In genomic region chr5:179343902-179344300, GRCh38 we compare ENCODE assay signal across 9 cellular contexts. TPM values are rescaled to one million over a fixed set of nuclear protein-coding genes. Genes with fewer than 3 reads are reported as not detected.
DNase-seq lines count a peak whose midpoint lies in the region; ATAC-seq and TF ChIP-seq lines count a peak whose summit lies in the region.
"Had no signal": no experiment of that assay in that cellular context is flagged by ENCODE, and none has a peak within 500 bp of the region (broad histone marks: within the 10 kb centered on the region; RNA-seq: fewer than 3 reads in every experiment).

No MANE protein-coding gene starts in this region.

- H3K79me2 ChIP-seq in neural cell (replicated peaks; ENCODE audit: insufficient read depth, low read length): no peaks in the 10 kb centered on the region

- H3K9me3 ChIP-seq in esophagus muscularis mucosa: no peaks in the 10 kb centered on the region
- no peaks in the 10 kb centered on the region for H3K9me3 ChIP-seq in neural cell (ENCODE audit: low read length)

- 10% methylated on average over 2 of the region's 40 CpGs for WGBS in esophagus muscularis mucosa

- no peaks in the 10 kb centered on the region for H4K20me1 ChIP-seq in neural cell (ENCODE audit: insufficient read depth)

- intact Hi-C loops in esophagus muscularis mucosa (cut with DNase I): loop anchor here (1.0 to 5.0 kb wide), 2 partner anchors 148 to 176 kb away; no protein-coding TSS in a partner anchor

- H3K9me2 ChIP-seq in neural cell (ENCODE audit: insufficient read depth, low read length): no peaks in the 10 kb centered on the region

- ATAC-seq in HG02759 (IDR thresholded peaks at IDR 0.05; ENCODE audit: unreplicated experiment) (no peak), HG02623 (IDR thresholded peaks at IDR 0.05; ENCODE audit: unreplicated experiment) (no peak)

- no peak for DNase-seq in BJ (ENCODE audit: low read depth)
- DNase-seq in Kasumi-1 (lab: John Stamatoyannopoulos, UW): peak; percentile 5 to 7
- no peak for DNase-seq in esophagus muscularis mucosa (ENCODE audit: extremely low spot score)
- DNase-seq in NCI-H1436 (lab: John Stamatoyannopoulos, UW): no peak
- DNase-seq in HuH-7.5 (ENCODE audit: low spot score): no peak

- CTCF ChIA-PET in BJ (lab: Yijun Ruan, JAX): interaction anchor here (0.7 to 4.6 kb wide), 17 partner anchors 9 to 177 kb away, joined by 3 to 75 read pairs (median 7); no protein-coding TSS in a partner anchor

- TF ChIP-seq EP300 in esophagus muscularis mucosa (IDR thresholded peaks at IDR 0.05) (no peak), neural cell (conservative IDR thresholded peaks at IDR 0.05; ENCODE audit: poor library complexity, severe bottlenecking) (no peak)

- peak overlapping the region; percentile 77 for H3K4me3 ChIP-seq in BJ (ENCODE audit: low read depth, low read length)
- peak overlapping the region; percentile 71 to 80 (median 77) for H3K4me3 ChIP-seq in esophagus muscularis mucosa
- H3K4me3 ChIP-seq in neural cell (ENCODE audit: low read length): peak overlapping the region; percentile 75

- 0 out of 2 replicates have a peak, but pooled peaks cover 3% of the 10 kb centered on the region for H3K27me3 ChIP-seq in BJ (ENCODE audit: control insufficient read depth, insufficient read depth, low read length)
- peaks cover 0 to 56% (median 0%) of the 10 kb centered on the region in 4 donors for H3K27me3 ChIP-seq in esophagus muscularis mucosa
- H3K27me3 ChIP-seq in neural cell (ENCODE audit: insufficient read depth, low read depth, low read length): peaks cover 47% of the 10 kb centered on the region

- H3K9ac ChIP-seq in neural cell (ENCODE audit: low read length): peak overlapping the region; percentile 16

- no peak for TF ChIP-seq RAD21 in neural cell (conservative IDR thresholded peaks at IDR 0.05)

- H3K36me3 ChIP-seq in BJ (ENCODE audit: control insufficient read depth, insufficient read depth, low read length) (peaks cover 12% of the 10 kb centered on the region), esophagus muscularis mucosa (peaks cover 0 to 6% (median 0%) of the 10 kb centered on the region in 4 donors), neural cell (ENCODE audit: insufficient read depth, low read length) (no peaks in the 10 kb centered on the region)

- H2AFZ ChIP-seq in neural cell (ENCODE audit: low read depth, low read length): no peak overlapping the region

- POLR2A ChIA-PET in BJ (lab: Charles Lee): interaction anchor here (1.2 kb wide), 1 partner anchor 18 kb away, joined by 3 read pairs; no protein-coding TSS in a partner anchor

- peaks cover 3% of the 10 kb centered on the region for H3F3A ChIP-seq in neural cell (ENCODE audit: insufficient read depth, low read length, poor library complexity, severe bottlenecking)

- H3K4me2 ChIP-seq in neural cell (ENCODE audit: low read length): peak overlapping the region; percentile 55

- H3K27ac ChIP-seq in esophagus muscularis mucosa (replicated peaks in 1 of 4) (peak overlapping the region; percentile 70 to 79 (median 76)), neural cell (ENCODE audit: low read length) (no peak overlapping the region)

- no peak for TF ChIP-seq POLR2A in esophagus muscularis mucosa (IDR thresholded peaks at IDR 0.05; ENCODE audit: low read depth)

- TF ChIP-seq CTCF in BJ (IDR thresholded peaks at IDR 0.05; ENCODE audit: insufficient read depth, low read depth, low read length): peak; percentile 80
- TF ChIP-seq CTCF in esophagus muscularis mucosa (IDR thresholded peaks at IDR 0.05): peak; percentile 53 to 69 (median 54)
- peak; percentile 66 for TF ChIP-seq CTCF in neural cell (IDR thresholded peaks at IDR 0.05; ENCODE audit: poor library complexity, severe bottlenecking)

- peaks cover 11 to 46% (median 40%) of the 10 kb centered on the region in 4 donors for H3K4me1 ChIP-seq in esophagus muscularis mucosa

TF ChIP-seq in neural cell, 6 proteins besides CTCF, POLR2A, EP300 and RAD21:
- TF ChIP-seq, protein P1, sequence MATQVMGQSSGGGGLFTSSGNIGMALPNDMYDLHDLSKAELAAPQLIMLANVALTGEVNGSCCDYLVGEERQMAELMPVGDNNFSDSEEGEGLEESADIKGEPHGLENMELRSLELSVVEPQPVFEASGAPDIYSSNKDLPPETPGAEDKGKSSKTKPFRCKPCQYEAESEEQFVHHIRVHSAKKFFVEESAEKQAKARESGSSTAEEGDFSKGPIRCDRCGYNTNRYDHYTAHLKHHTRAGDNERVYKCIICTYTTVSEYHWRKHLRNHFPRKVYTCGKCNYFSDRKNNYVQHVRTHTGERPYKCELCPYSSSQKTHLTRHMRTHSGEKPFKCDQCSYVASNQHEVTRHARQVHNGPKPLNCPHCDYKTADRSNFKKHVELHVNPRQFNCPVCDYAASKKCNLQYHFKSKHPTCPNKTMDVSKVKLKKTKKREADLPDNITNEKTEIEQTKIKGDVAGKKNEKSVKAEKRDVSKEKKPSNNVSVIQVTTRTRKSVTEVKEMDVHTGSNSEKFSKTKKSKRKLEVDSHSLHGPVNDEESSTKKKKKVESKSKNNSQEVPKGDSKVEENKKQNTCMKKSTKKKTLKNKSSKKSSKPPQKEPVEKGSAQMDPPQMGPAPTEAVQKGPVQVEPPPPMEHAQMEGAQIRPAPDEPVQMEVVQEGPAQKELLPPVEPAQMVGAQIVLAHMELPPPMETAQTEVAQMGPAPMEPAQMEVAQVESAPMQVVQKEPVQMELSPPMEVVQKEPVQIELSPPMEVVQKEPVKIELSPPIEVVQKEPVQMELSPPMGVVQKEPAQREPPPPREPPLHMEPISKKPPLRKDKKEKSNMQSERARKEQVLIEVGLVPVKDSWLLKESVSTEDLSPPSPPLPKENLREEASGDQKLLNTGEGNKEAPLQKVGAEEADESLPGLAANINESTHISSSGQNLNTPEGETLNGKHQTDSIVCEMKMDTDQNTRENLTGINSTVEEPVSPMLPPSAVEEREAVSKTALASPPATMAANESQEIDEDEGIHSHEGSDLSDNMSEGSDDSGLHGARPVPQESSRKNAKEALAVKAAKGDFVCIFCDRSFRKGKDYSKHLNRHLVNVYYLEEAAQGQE (IDR thresholded peaks at IDR 0.05; ENCODE audit: borderline replicate concordance): no peak
- TF ChIP-seq TAF1 (IDR thresholded peaks at IDR 0.05; ENCODE audit: low read depth) (no peak), MXI1 (conservative IDR thresholded peaks at IDR 0.05; ENCODE audit: poor library complexity, severe bottlenecking) (no peak), EZH2 (IDR thresholded peaks at IDR 0.05; ENCODE audit: borderline replicate concordance, insufficient read depth, low read length, poor library complexity, severe bottlenecking) (no peak), POLR2AphosphoS5 (IDR thresholded peaks at IDR 0.05) (no peak), SMC3 (conservative IDR thresholded peaks at IDR 0.05; ENCODE audit: poor library complexity) (no peak)

RNA-seq across cellular contexts. Expression of gene ADAMTS2, which starts 1.4 kb away (rescaled TPM):
- polyA plus RNA-seq in BJ (2011; rRNA removed) (80.0 and 129 TPM in 2 replicates), neural cell (0.32 and 0.61 TPM in 2 replicates)
- polyA minus RNA-seq in BJ (2011; rRNA and poly(A)+ RNA removed): 121 and 171 TPM in 2 replicates
- total RNA-seq in esophagus muscularis mucosa: 10 to 100 TPM; 17.8 to 31.8 (median 21.4) TPM
- 0.23 and 0.24 TPM in 2 replicates for polyA minus RNA-seq in neural cell
- total RNA-seq: activated naive CD4-positive, alpha-beta T cell treated with anti-CD3 and anti-CD28 coated beads, Interleukin-2, amount 50 U/mL, for 72 hours had no signal

Comparison
In these comparisons a context has a peak if more than half of its experiments do, and no peak if none do; other contexts are left out.
1. DNase-seq: peak in Kasumi-1 (2 of 2); none in BJ (single experiment), esophagus muscularis mucosa (single experiment), NCI-H1436 (single experiment) and HuH-7.5 (single experiment).
2. RNA of gene ADAMTS2, which starts 1.4 kb away (polyA plus RNA-seq): 80.0 to 129 TPM in BJ; 0.32 to 0.61 TPM in neural cell; every median in the first group is over 10 times any median in the second.
3. Peak in every context shown above with its lines, with median percentiles within 50 percentile points of each other: H3K4me3 ChIP-seq and CTCF ChIP-seq.